ENCODE assay signal across 9 cellular contexts in the genomic region with DNA sequence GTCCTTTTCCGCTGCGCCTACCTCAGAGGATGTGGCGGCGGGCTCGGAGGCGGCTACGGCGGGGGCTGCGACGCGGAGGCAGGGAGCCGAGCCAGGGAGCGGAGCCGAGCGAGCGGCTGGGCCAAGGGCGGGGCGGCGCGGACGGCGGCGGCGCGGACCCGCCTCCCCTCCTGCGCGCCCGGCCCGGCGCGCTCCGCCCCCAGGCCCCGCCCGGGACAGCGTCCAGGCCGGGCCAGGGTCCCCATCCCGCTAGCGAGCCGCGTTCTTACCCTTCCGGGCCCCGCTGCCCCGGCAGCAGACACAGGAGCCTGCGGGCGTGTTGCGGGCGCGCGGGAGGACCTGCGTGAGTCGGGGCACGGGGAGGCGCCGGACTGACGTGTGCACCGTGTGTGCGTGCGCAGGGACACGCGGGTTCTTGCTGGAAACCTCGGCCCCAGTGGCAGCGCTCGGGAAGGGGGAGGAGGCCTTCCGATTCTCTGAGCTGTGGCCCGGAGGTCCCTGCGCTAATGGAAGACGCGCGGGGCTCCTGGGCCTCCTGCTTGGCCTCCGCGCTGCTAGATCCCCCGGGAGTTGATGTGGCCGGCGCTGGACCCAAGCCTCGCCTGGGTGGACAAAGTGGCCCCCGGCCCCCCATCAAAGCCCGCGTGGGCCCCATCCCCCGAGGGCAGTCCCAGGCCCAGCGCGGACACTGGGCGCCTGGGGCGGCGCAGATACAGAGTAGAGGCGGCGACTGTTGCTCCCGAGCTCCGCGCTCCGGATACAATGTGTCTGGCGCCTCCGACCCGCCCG. TPM values are rescaled to one million over a fixed set of nuclear protein-coding genes. Genes with fewer than 3 reads are reported as not detected.
DNase-seq lines count a peak whose midpoint lies in the region; ATAC-seq, FAIRE-seq and TF ChIP-seq lines count a peak whose summit lies in the region.
"Had no signal": no experiment of that assay in that cellular context is flagged by ENCODE, and none has a peak within 500 bp of the region (broad histone marks: within the 10 kb centered on the region; RNA-seq: fewer than 3 reads in every experiment).

A gene with protein sequence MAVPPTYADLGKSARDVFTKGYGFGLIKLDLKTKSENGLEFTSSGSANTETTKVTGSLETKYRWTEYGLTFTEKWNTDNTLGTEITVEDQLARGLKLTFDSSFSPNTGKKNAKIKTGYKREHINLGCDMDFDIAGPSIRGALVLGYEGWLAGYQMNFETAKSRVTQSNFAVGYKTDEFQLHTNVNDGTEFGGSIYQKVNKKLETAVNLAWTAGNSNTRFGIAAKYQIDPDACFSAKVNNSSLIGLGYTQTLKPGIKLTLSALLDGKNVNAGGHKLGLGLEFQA (minus strand): TSS at position 350 of the 789 bp plus-strand sequence. CDS start 11,963 bp downstream, outside the sequence.

- no peak within 1 kb of the TSS for H2AFZ ChIP-seq in HepG2 (ENCODE audit: low read length)

- POLR2A ChIA-PET in AG04449 (lab: Yijun Ruan, JAX) (interaction anchor here (0.6 to 1.5 kb wide), 3 partner anchors 12 to 84 kb away, joined by 3 to 4 read pairs (median 4); no protein-coding TSS in a partner anchor), HepG2 (lab: Yijun Ruan, JAX) (interaction anchor here (0.8 to 7.4 kb wide), 18 partner anchors 9 to 110 kb away, joined by 3 to 192 read pairs (median 5); a partner anchor contains a TSS)
- POLR2A ChIA-PET in activated CD4-positive, alpha-beta T cell treated with anti-CD3 and anti-CD28 coated beads, Interleukin-2, amount 10 ng/mL, durations not matched to agents 7 days and 5 days (lab: Charles Lee), result interaction anchor here (0.6 kb wide), 1 partner anchor 1277 kb away, joined by 4 read pairs; no protein-coding TSS in a partner anchor

- ATAC-seq in GM18858 (IDR thresholded peaks at IDR 0.05; ENCODE audit: unreplicated experiment) (peak; percentile 54), HG03066 (IDR thresholded peaks at IDR 0.05; ENCODE audit: low read depth, unreplicated experiment) (peak; percentile 71), HepG2 (peak; percentile 84)

- H3K36me3 ChIP-seq in HepG2 (replicated peaks in 1 of 2; ENCODE audit: control insufficient read depth in 1 of 2, insufficient read depth in 2 of 2, low read length in 2 of 2), result peaks cover 3 to 6% of the 10 kb centered on the region in 2 experiments; a peak in 2 of 5 replicates

- H3K36me3 Mint-ChIP-seq in activated CD4-positive, alpha-beta T cell treated with anti-CD3 and anti-CD28 coated beads, Interleukin-2, amount 10 ng/mL, durations not matched to agents 7 days and 5 days (ENCODE audit: low read depth), result peaks cover 27% of the 10 kb centered on the region

- H3K9me3 Mint-ChIP-seq in activated CD4-positive, alpha-beta T cell treated with anti-CD3 and anti-CD28 coated beads, Interleukin-2, amount 10 ng/mL, durations not matched to agents 7 days and 5 days, result no peaks in the 10 kb centered on the region

- peaks cover 51% of the 10 kb centered on the region for H3K4me1 ChIP-seq in HepG2 (ENCODE audit: insufficient read depth, low read length)

- H3K27me3 ChIP-seq in HepG2 (ENCODE audit: control insufficient read depth in 1 of 2, insufficient read depth in 2 of 2, low read length in 2 of 2), result no peaks in the 10 kb centered on the region; a peak in 1 of 5 replicates

- CTCF ChIA-PET in AG04449 (lab: Yijun Ruan, JAX) (interaction anchor here (0.7 to 1.9 kb wide), 6 partner anchors 8 to 138 kb away, joined by 3 to 6 read pairs (median 4); no protein-coding TSS in a partner anchor), HepG2 (lab: Yijun Ruan, JAX; ENCODE audit: low intra/inter-chr PET ratio, low total read pairs) (no interaction called here)
- CTCF ChIA-PET in activated CD4-positive, alpha-beta T cell treated with anti-CD3 and anti-CD28 coated beads, Interleukin-2, amount 10 ng/mL, durations not matched to agents 7 days and 5 days (lab: Charles Lee), result interaction anchor here (0.9 to 3.0 kb wide), 7 partner anchors 9 to 96 kb away, joined by 3 to 11 read pairs (median 3); no protein-coding TSS in a partner anchor

- peaks cover 27% of the 10 kb centered on the region for H4K20me1 ChIP-seq in HepG2 (ENCODE audit: insufficient read depth, low read length)

- peak within 1 kb of the TSS; percentile 97 for H3K9ac ChIP-seq in HepG2 (ENCODE audit: insufficient read depth, low read depth, low read length)

- peak within 1 kb of the TSS; percentile 93 for H3K27ac Mint-ChIP-seq in activated CD4-positive, alpha-beta T cell treated with anti-CD3 and anti-CD28 coated beads, Interleukin-2, amount 10 ng/mL, durations not matched to agents 7 days and 5 days

- H3K27me3 Mint-ChIP-seq in activated CD4-positive, alpha-beta T cell treated with anti-CD3 and anti-CD28 coated beads, Interleukin-2, amount 10 ng/mL, durations not matched to agents 7 days and 5 days, result no peaks in the 10 kb centered on the region

- peak in 1 of 2 experiments; percentile 68; a peak in 1 of 4 replicates for TF ChIP-seq POLR2A in HepG2 (IDR thresholded peaks at IDR 0.05; ENCODE audit: insufficient read depth in 1 of 2, low read depth in 2 of 2, low read length in 2 of 2)

- no TSS peak for BruUV-seq in HepG2 (replicated peaks; lab: Mats Ljungman, UMichigan)

- H3K4me1 Mint-ChIP-seq in activated CD4-positive, alpha-beta T cell treated with anti-CD3 and anti-CD28 coated beads, Interleukin-2, amount 10 ng/mL, durations not matched to agents 7 days and 5 days, result peaks cover 44% of the 10 kb centered on the region

- peaks cover 59% of the 10 kb centered on the region for H3K79me2 ChIP-seq in HepG2 (ENCODE audit: insufficient read depth, low read length)

- H3K27ac ChIP-seq in HepG2 (ENCODE audit: extremely low read length, insufficient read depth, low read length), result peak within 1 kb of the TSS; percentile 95

- H3K4me3 ChIP-seq in AG04449 (ENCODE audit: low read depth, low read length) (peak within 1 kb of the TSS; percentile 70), HepG2 (replicated peaks in 1 of 3; ENCODE audit: insufficient read depth in 1 of 3, low read depth in 2 of 3, low read length in 3 of 3) (peak within 1 kb of the TSS; percentile 92 to 96 (median 96))

- TF ChIP-seq RAD21 in HepG2 (CRISPR knock-in tag; IDR thresholded peaks at IDR 0.05), result no peak; the same call in 1 of the 2 replicates

- peak within 1 kb of the TSS; percentile 99 for H3K4me2 ChIP-seq in HepG2 (ENCODE audit: low read depth, low read length)

- 0% methylated on average over 7 of the region's 95 CpGs for WGBS in HepG2 (ENCODE audit: low lambda C conversion rate)

- DNase-seq in AG04449 (ENCODE audit: low read depth, low spot score) (peak; percentile 69), NCI-H2227 treated with DMSO at 0.1 percent for 48 hours (lab: John Stamatoyannopoulos, UW) (peak; percentile 34), dedifferentiated amniotic fluid mesenchymal stem cell (ENCODE audit: extremely low spot score) (peak; percentile 82), HepG2 (ENCODE audit: low spot score) (no peak)
- peak; percentile 87 for DNase-seq in activated CD4-positive, alpha-beta T cell treated with anti-CD3 and anti-CD28 coated beads, Interleukin-2, amount 10 ng/mL, durations not matched to agents 7 days and 5 days
- DNase-seq in stimulated activated CD4-positive, alpha-beta T cell treated with anti-CD3 and anti-CD28 coated beads, Interleukin-4, amount 100 ng/mL, for 24 hours, result peak; percentile 81

- intact Hi-C loops in HepG2 (cut with micrococcal nuclease; ENCODE audit: unreplicated experiment), result loop anchor here (2.0 kb wide), 2 partner anchors 14 to 34 kb away; no protein-coding TSS in a partner anchor

- no peaks in the 10 kb centered on the region for H3K9me3 ChIP-seq in HepG2 (ENCODE audit: low read length)

- peak within 1 kb of the TSS; percentile 88 for H3K4me3 Mint-ChIP-seq in activated CD4-positive, alpha-beta T cell treated with anti-CD3 and anti-CD28 coated beads, Interleukin-2, amount 10 ng/mL, durations not matched to agents 7 days and 5 days

- in situ Hi-C loops in HepG2 (cut with HindIII; ENCODE audit: extremely low pct_ligation_motif_present, low pct_unique_long_range_greater_than_20kb), result no loop called here

- TF ChIP-seq CTCF in AG04449 (IDR thresholded peaks at IDR 0.05; ENCODE audit: insufficient read depth, low read length, missing control alignments), result peak; percentile 1
- TF ChIP-seq CTCF in HepG2 (CRISPR knock-in tag; IDR thresholded peaks at IDR 0.05), result peak; percentile 21; the same call in 1 of the 2 replicates

- no peak for FAIRE-seq in HepG2 (lab: Jason Lieb, UNC)
- FAIRE-seq: endometrium had no signal

- TF ChIP-seq EP300 in HepG2 (IDR thresholded peaks at IDR 0.05; ENCODE audit: low read depth in 2 of 2, low read length in 2 of 2) (no peak; a peak in 1 of 4 replicates), HepG2 (CRISPR knock-in tag; IDR thresholded peaks at IDR 0.05; ENCODE audit: borderline replicate concordance) (no peak)

TF ChIP-seq in HepG2, 621 proteins besides CTCF, POLR2A, EP300 and RAD21 (continues in another document):
- TF ChIP-seq NFYB (CRISPR knock-in tag; IDR thresholded peaks at IDR 0.05) (no peak), ZSCAN9 (CRISPR knock-in tag; IDR thresholded peaks at IDR 0.05; ENCODE audit: borderline replicate concordance) (no peak; the same call in 1 of the 2 replicates), ADNP (CRISPR knock-in tag; IDR thresholded peaks at IDR 0.05) (no peak)

RNA-seq across cellular contexts. Expression of the gene that starts here (rescaled TPM):
- total RNA-seq in activated CD4-positive, alpha-beta T cell treated with anti-CD3 and anti-CD28 coated beads, Interleukin-2, amount 10 ng/mL, durations not matched to agents 7 days and 5 days, result 100 to 1,000 TPM; 184 to 208 TPM
- 380 and 481 TPM in 2 replicates for total RNA-seq in HepG2 (2016; rRNA removed; fragmentation: Illumina TruSeq; extraction: Trizol)
- total RNA-seq in HepG2 (2016; cell fraction: cytosol; rRNA removed; fragmentation: Illumina TruSeq; extraction: Trizol; ENCODE audit: low read depth), result 142 and 143 TPM in 2 replicates
- total RNA-seq in HepG2 (2016; cell fraction: insoluble cytoplasmic fraction; rRNA removed; fragmentation: Illumina TruSeq; extraction: Trizol), result 391 and 476 TPM in 2 replicates
- total RNA-seq in HepG2 (2016; cell fraction: membrane; rRNA removed; fragmentation: Illumina TruSeq; extraction: Trizol), result 267 and 273 TPM in 2 replicates
- total RNA-seq in HepG2 (2016; cell fraction: nucleus; rRNA removed; fragmentation: Illumina TruSeq; extraction: Trizol), result 160 and 168 TPM in 2 replicates
- polyA plus RNA-seq in HepG2 (2011; rRNA removed), result 112 and 119 TPM in 2 replicates
- 99.4 and 136 TPM in 2 replicates for polyA plus RNA-seq in HepG2 (2011; cell fraction: cytosol; rRNA removed)
- polyA plus RNA-seq in HepG2 (2011; cell fraction: nucleus; rRNA removed), result 68.8 and 87.6 TPM in 2 replicates
- polyA plus RNA-seq in HepG2 (2012), result 283 and 305 TPM in 2 replicates
- polyA plus RNA-seq in HepG2 (2016; cell fraction: cytosol; fragmentation: Illumina TruSeq; extraction: Trizol; ENCODE audit: low read depth), result 122 and 132 TPM in 2 replicates
- 522 and 545 TPM in 2 replicates for polyA plus RNA-seq in HepG2 (2016; cell fraction: insoluble cytoplasmic fraction; fragmentation: Illumina TruSeq; extraction: Trizol; ENCODE audit: low read depth)
- 196 and 202 TPM in 2 replicates for polyA plus RNA-seq in HepG2 (2016; cell fraction: membrane; fragmentation: Illumina TruSeq; extraction: Trizol; ENCODE audit: low read depth)
- 247 and 250 TPM in 2 replicates for polyA plus RNA-seq in HepG2 (2016; cell fraction: nucleus; fragmentation: Illumina TruSeq; extraction: Trizol; ENCODE audit: insufficient read depth, low read depth)
- polyA minus RNA-seq in HepG2 (2011; rRNA and poly(A)+ RNA removed; ENCODE audit: low replicate concordance), result 53.4 and 93.5 TPM in 2 replicates
- polyA minus RNA-seq in HepG2 (2011; cell fraction: cytosol; rRNA and poly(A)+ RNA removed), result 105 and 139 TPM in 2 replicates
- 59.4 and 73.6 TPM in 2 replicates for polyA minus RNA-seq in HepG2 (2011; cell fraction: nucleus; rRNA and poly(A)+ RNA removed)
